In genomic region chr16:24755201-24755874, GRCh38 we compare ENCODE assay signal across 2 cellular contexts.
TF ChIP-seq lines count a peak whose summit lies in the region.

No MANE protein-coding gene starts in this region.

TF ChIP-seq in GM12891, 5 proteins besides CTCF, POLR2A, EP300 and RAD21:
- TF ChIP-seq SPI1 (IDR thresholded peaks at IDR 0.05; ENCODE audit: low read depth, low read length) (no peak), TAF1 (IDR thresholded peaks at IDR 0.05; ENCODE audit: low read depth, low read length) (no peak), POU2F2 (IDR thresholded peaks at IDR 0.05; ENCODE audit: low read depth, low read length) (no peak), PAX5 (IDR thresholded peaks at IDR 0.05; ENCODE audit: insufficient read depth, low read length, severe bottlenecking) (no peak), POLR2AphosphoS5 (IDR thresholded peaks at IDR 0.05; ENCODE audit: low read depth, low read length) (no peak)

TF ChIP-seq in H1, 55 proteins besides CTCF, POLR2A, EP300 and RAD21:
- TF ChIP-seq EZH2 (IDR thresholded peaks at IDR 0.05; ENCODE audit: low read depth, low read length, severe bottlenecking) = no peak
TF ChIP-seq in H1: peak in this region for 0.
